ENCODE assay signal across 15 cellular contexts in the genomic region with DNA sequence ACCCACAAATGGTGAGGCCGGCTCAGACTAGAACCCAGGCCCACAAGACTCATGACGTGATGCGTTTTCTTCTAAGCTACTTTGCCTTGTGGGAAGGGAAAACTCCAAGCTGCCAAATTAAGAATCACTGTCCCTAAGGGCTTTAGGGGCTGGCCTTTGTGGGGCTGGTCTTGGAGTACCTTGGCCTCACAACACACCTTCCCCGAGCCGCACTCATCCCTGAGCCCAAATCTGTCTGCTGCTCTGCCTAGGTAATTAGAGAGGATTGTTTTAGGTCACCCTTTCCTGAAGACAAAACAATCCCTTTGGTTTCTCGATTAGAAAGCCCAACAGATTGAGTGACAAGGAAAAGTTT.
DNase-seq lines count a peak whose midpoint lies in the region; ATAC-seq and TF ChIP-seq lines count a peak whose summit lies in the region.
"Had no signal": no experiment of that assay in that cellular context is flagged by ENCODE, and none has a peak within 500 bp of the region (broad histone marks: within the 10 kb centered on the region; RNA-seq: fewer than 3 reads in every experiment).

No MANE protein-coding gene starts in this region.

- WGBS in upper lobe of left lung, 2 donors: 71 to 80% methylated on average over 6 of the region's 6 CpGs

- no peak for ATAC-seq in lower lobe of right lung
- no peak for ATAC-seq in upper lobe of left lung (ENCODE audit: low FRiP score in 2 of 2)
- no peak for ATAC-seq in HG03457 (IDR thresholded peaks at IDR 0.05; ENCODE audit: unreplicated experiment)
- ATAC-seq in GM18870 (IDR thresholded peaks at IDR 0.05; ENCODE audit: unreplicated experiment): no peak
- ATAC-seq: GM12878, HCT116 had no signal

- DNase-seq in NCI-H82 (lab: John Stamatoyannopoulos, UW) (peak; percentile 18), NCI-H82 treated with DMSO at 0.1 percent for 48 hours (lab: John Stamatoyannopoulos, UW; ENCODE audit: unreplicated experiment) (no peak), lower lobe of right lung (no peak), upper lobe of left lung (no peak), HEK293T (ENCODE audit: extremely low spot score) (no peak)
- DNase-seq: CD4-positive, CD25-positive, alpha-beta regulatory T cell; DMS53 had no signal

- H3K27ac ChIP-seq in cingulate gyrus (ENCODE audit: low read depth, low read length): peak overlapping the region; percentile 78
- H3K27ac ChIP-seq in lower lobe of right lung: peak overlapping the region; percentile 24
- peak overlapping the region in 3 of 4 donors; percentile 46 to 53 (median 49) for H3K27ac ChIP-seq in upper lobe of left lung
- H3K27ac ChIP-seq: 22Rv1, HL-60 had no signal

- no peak for TF ChIP-seq CTCF in lower lobe of right lung (IDR thresholded peaks at IDR 0.05)
- no peak for TF ChIP-seq CTCF in upper lobe of left lung (IDR thresholded peaks at IDR 0.05)

- intact Hi-C loops in lower lobe of right lung (cut with DNase I): no loop called here

- H3K4me1 ChIP-seq in lower lobe of right lung: peaks cover 17% of the 10 kb centered on the region
- H3K4me1 ChIP-seq in upper lobe of left lung: peaks cover 12 to 18% (median 16%) of the 10 kb centered on the region in 4 donors

- no peak for TF ChIP-seq POLR2A in upper lobe of left lung (IDR thresholded peaks at IDR 0.05)

- H3K4me3 ChIP-seq in lower lobe of right lung: no peak overlapping the region
- H3K4me3 ChIP-seq in upper lobe of left lung: no peak overlapping the region
- H3K4me3 ChIP-seq: GM12878, K562 had no signal

- CTCF ChIA-PET in HEK293T (lab: Yijun Ruan, JAX): no interaction called here

- TF ChIP-seq EP300 in upper lobe of left lung (IDR thresholded peaks at IDR 0.05): no peak

- H3K9me3 ChIP-seq in lower lobe of right lung (no peaks in the 10 kb centered on the region), upper lobe of left lung (no peaks in the 10 kb centered on the region)

- H3K27me3 ChIP-seq in lower lobe of right lung (ENCODE audit: low read depth) (no peaks in the 10 kb centered on the region), upper lobe of left lung (no peaks in the 10 kb centered on the region)

- POLR2A ChIA-PET in HEK293T (lab: Yijun Ruan, JAX): no interaction called here

- H3K36me3 ChIP-seq in lower lobe of right lung (no peaks in the 10 kb centered on the region), upper lobe of left lung (no peaks in the 10 kb centered on the region)

TF ChIP-seq in HEK293T, 16 proteins besides CTCF, POLR2A, EP300 and RAD21:
- TF ChIP-seq SP1 (IDR thresholded peaks at IDR 0.05): no peak
- no peak for TF ChIP-seq ZNF384 (IDR thresholded peaks at IDR 0.05)
- no peak for TF ChIP-seq NFRKB (IDR thresholded peaks at IDR 0.05)
- no peak for TF ChIP-seq LEF1 (IDR thresholded peaks at IDR 0.05; ENCODE audit: borderline replicate concordance)
- no peak for TF ChIP-seq CTBP1 (IDR thresholded peaks at IDR 0.05; ENCODE audit: borderline replicate concordance)
- no peak for TF ChIP-seq SUZ12 (IDR thresholded peaks at IDR 0.05)
- no peak for TF ChIP-seq FOXK2 (IDR thresholded peaks at IDR 0.05)
- no peak for TF ChIP-seq ARNT (IDR thresholded peaks at IDR 0.05)
- TF ChIP-seq BHLHE40 (IDR thresholded peaks at IDR 0.05; ENCODE audit: borderline replicate concordance): no peak
- TF ChIP-seq FOXM1 (IDR thresholded peaks at IDR 0.05; ENCODE audit: borderline replicate concordance): no peak
- no peak for TF ChIP-seq TARDBP (IDR thresholded peaks at IDR 0.05)
- TF ChIP-seq ELF4 (IDR thresholded peaks at IDR 0.05): no peak
- TF ChIP-seq L3MBTL2 (conservative IDR thresholded peaks at IDR 0.05): no peak
- no peak for TF ChIP-seq HDGF (IDR thresholded peaks at IDR 0.05; ENCODE audit: borderline replicate concordance)

Comparison
In these comparisons a context has a peak if more than half of its experiments do, and no peak if none do; other contexts are left out.
1. H3K27ac ChIP-seq: peak in every context shown above with its lines; median percentile 78 in cingulate gyrus; 49 in upper lobe of left lung; 24 in lower lobe of right lung.